ENCODE assay signal across 1 cellular context in genomic region chr4:55546633-55547460, GRCh38.
TF ChIP-seq lines count a peak whose summit lies in the region.

A gene with protein sequence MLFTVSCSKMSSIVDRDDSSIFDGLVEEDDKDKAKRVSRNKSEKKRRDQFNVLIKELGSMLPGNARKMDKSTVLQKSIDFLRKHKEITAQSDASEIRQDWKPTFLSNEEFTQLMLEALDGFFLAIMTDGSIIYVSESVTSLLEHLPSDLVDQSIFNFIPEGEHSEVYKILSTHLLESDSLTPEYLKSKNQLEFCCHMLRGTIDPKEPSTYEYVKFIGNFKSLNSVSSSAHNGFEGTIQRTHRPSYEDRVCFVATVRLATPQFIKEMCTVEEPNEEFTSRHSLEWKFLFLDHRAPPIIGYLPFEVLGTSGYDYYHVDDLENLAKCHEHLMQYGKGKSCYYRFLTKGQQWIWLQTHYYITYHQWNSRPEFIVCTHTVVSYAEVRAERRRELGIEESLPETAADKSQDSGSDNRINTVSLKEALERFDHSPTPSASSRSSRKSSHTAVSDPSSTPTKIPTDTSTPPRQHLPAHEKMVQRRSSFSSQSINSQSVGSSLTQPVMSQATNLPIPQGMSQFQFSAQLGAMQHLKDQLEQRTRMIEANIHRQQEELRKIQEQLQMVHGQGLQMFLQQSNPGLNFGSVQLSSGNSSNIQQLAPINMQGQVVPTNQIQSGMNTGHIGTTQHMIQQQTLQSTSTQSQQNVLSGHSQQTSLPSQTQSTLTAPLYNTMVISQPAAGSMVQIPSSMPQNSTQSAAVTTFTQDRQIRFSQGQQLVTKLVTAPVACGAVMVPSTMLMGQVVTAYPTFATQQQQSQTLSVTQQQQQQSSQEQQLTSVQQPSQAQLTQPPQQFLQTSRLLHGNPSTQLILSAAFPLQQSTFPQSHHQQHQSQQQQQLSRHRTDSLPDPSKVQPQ (minus strand): TSS chr4:55546909. CDS start chr4:55482785, 64,124 bp downstream.

TF ChIP-seq in K562, 482 proteins besides CTCF, POLR2A, EP300 and RAD21 (continued from another document and continues in another):
- TF ChIP-seq ZMIZ1 (IDR thresholded peaks at IDR 0.05; ENCODE audit: low read depth in 2 of 2, low read length in 2 of 2) = peak in 1 of 2 experiments; percentile 27; a peak in 1 of 4 replicates
- no peak for TF ChIP-seq GTF3C2 (IDR thresholded peaks at IDR 0.05; ENCODE audit: borderline replicate concordance, extremely low read depth, insufficient read length)
- no peak for TF ChIP-seq CBX8 (IDR thresholded peaks at IDR 0.05; ENCODE audit: borderline replicate concordance, extremely low read depth, low read depth, low read length, poor library complexity, severe bottlenecking)
- no peak for TF ChIP-seq NR4A1 (CRISPR knock-in tag; IDR thresholded peaks at IDR 0.05)
- TF ChIP-seq NR4A1 (tag; IDR thresholded peaks at IDR 0.05) = no peak
- TF ChIP-seq HNRNPL (IDR thresholded peaks at IDR 0.05; ENCODE audit: low read depth, low read length) = no peak
- TF ChIP-seq BRD9 (IDR thresholded peaks at IDR 0.05; ENCODE audit: low read depth, partially characterized antibody) = no peak
- TF ChIP-seq RBM39 (optimal IDR thresholded peaks at IDR 0.05; ENCODE audit: low read depth, low read length) = no peak
- no peak for TF ChIP-seq RAD51 (IDR thresholded peaks at IDR 0.05; ENCODE audit: borderline replicate concordance, low read depth)
- TF ChIP-seq KAT2B (IDR thresholded peaks at IDR 0.05; ENCODE audit: low read depth, low read length) = no peak
- peak; percentile 55; the same call in 1 of the 2 replicates for TF ChIP-seq PHF8 (IDR thresholded peaks at IDR 0.05; ENCODE audit: borderline replicate concordance, low read length)
- TF ChIP-seq TEAD2 (tag; IDR thresholded peaks at IDR 0.05) = no peak
- no peak for TF ChIP-seq RBM17 (IDR thresholded peaks at IDR 0.05; ENCODE audit: borderline replicate concordance, low read depth, low read length)
- no peak for TF ChIP-seq TSC22D4 (tag; IDR thresholded peaks at IDR 0.05)
- no peak for TF ChIP-seq GABPB2 (CRISPR knock-in tag; conservative IDR thresholded peaks at IDR 0.05)
- no peak for TF ChIP-seq ATF6 (CRISPR knock-in tag; IDR thresholded peaks at IDR 0.05)
- no peak for TF ChIP-seq ILF3 (IDR thresholded peaks at IDR 0.05; ENCODE audit: borderline replicate concordance)
- TF ChIP-seq FOXK2 (conservative IDR thresholded peaks at IDR 0.05 in 1 of 2, IDR thresholded peaks at IDR 0.05 in 1 of 2; ENCODE audit: low read depth in 2 of 2) = no peak
- TF ChIP-seq ZFP30 (CRISPR knock-in tag; IDR thresholded peaks at IDR 0.05; ENCODE audit: borderline replicate concordance) = no peak
- peak; percentile 34; the same call in 1 of the 2 replicates for TF ChIP-seq HCFC1 (IDR thresholded peaks at IDR 0.05; ENCODE audit: low read depth, low read length)
- peak; percentile 96 for TF ChIP-seq HNRNPK (IDR thresholded peaks at IDR 0.05; ENCODE audit: low read depth, low read length, poor library complexity, severe bottlenecking)
- TF ChIP-seq ELK1 (CRISPR knock-in tag; IDR thresholded peaks at IDR 0.05) = no peak
- TF ChIP-seq NR3C1 (CRISPR knock-in tag; IDR thresholded peaks at IDR 0.05) = no peak
- no peak for TF ChIP-seq ZKSCAN3 (CRISPR knock-in tag; IDR thresholded peaks at IDR 0.05)
- no peak for TF ChIP-seq PHF20 (IDR thresholded peaks at IDR 0.05; ENCODE audit: partially characterized antibody)
- TF ChIP-seq, protein P1, sequence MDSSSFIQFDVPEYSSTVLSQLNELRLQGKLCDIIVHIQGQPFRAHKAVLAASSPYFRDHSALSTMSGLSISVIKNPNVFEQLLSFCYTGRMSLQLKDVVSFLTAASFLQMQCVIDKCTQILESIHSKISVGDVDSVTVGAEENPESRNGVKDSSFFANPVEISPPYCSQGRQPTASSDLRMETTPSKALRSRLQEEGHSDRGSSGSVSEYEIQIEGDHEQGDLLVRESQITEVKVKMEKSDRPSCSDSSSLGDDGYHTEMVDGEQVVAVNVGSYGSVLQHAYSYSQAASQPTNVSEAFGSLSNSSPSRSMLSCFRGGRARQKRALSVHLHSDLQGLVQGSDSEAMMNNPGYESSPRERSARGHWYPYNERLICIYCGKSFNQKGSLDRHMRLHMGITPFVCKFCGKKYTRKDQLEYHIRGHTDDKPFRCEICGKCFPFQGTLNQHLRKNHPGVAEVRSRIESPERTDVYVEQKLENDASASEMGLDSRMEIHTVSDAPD (CRISPR knock-in tag; IDR thresholded peaks at IDR 0.05) = no peak
- TF ChIP-seq KLF13 (tag; IDR thresholded peaks at IDR 0.05; ENCODE audit: borderline replicate concordance, low read depth) = no peak
- no peak for TF ChIP-seq RFX1 (IDR thresholded peaks at IDR 0.05)
- TF ChIP-seq SIN3A (IDR thresholded peaks at IDR 0.05; ENCODE audit: borderline replicate concordance in 2 of 2, control insufficient read depth in 1 of 2, low read depth in 2 of 2, low read length in 2 of 2) = no peak
- TF ChIP-seq ZNF143 (CRISPR knock-in tag; IDR thresholded peaks at IDR 0.05) = no peak
- TF ChIP-seq ASH1L (IDR thresholded peaks at IDR 0.05; ENCODE audit: borderline replicate concordance, low read depth, partially characterized antibody) = no peak
- no peak for TF ChIP-seq PURB (CRISPR knock-in tag; IDR thresholded peaks at IDR 0.05; ENCODE audit: low read depth)
- TF ChIP-seq HIVEP1 (CRISPR knock-in tag; IDR thresholded peaks at IDR 0.05) = no peak
- TF ChIP-seq STAT5B (CRISPR knock-in tag; IDR thresholded peaks at IDR 0.05) = no peak
- TF ChIP-seq ZNF436 (CRISPR knock-in tag; IDR thresholded peaks at IDR 0.05) = no peak
- TF ChIP-seq HDGF (IDR thresholded peaks at IDR 0.05) = no peak
- no peak for TF ChIP-seq ZBTB8A (IDR thresholded peaks at IDR 0.05; ENCODE audit: partially characterized antibody)
- 0 out of 4 replicates have a peak, but pooled peaks of 1 of the 2 experiments have one; percentile 40 for TF ChIP-seq SRF (CRISPR knock-in tag; IDR thresholded peaks at IDR 0.05)
- no peak for TF ChIP-seq ZNF830 (CRISPR knock-in tag; IDR thresholded peaks at IDR 0.05)
- TF ChIP-seq HNRNPH1 (optimal IDR thresholded peaks at IDR 0.05; ENCODE audit: low read depth, low read length) = no peak
- TF ChIP-seq ZNF561 (CRISPR knock-in tag; conservative IDR thresholded peaks at IDR 0.05) = no peak
- TF ChIP-seq ZNF197 (CRISPR knock-in tag; IDR thresholded peaks at IDR 0.05; ENCODE audit: low read depth) = no peak
- TF ChIP-seq, protein P2, sequence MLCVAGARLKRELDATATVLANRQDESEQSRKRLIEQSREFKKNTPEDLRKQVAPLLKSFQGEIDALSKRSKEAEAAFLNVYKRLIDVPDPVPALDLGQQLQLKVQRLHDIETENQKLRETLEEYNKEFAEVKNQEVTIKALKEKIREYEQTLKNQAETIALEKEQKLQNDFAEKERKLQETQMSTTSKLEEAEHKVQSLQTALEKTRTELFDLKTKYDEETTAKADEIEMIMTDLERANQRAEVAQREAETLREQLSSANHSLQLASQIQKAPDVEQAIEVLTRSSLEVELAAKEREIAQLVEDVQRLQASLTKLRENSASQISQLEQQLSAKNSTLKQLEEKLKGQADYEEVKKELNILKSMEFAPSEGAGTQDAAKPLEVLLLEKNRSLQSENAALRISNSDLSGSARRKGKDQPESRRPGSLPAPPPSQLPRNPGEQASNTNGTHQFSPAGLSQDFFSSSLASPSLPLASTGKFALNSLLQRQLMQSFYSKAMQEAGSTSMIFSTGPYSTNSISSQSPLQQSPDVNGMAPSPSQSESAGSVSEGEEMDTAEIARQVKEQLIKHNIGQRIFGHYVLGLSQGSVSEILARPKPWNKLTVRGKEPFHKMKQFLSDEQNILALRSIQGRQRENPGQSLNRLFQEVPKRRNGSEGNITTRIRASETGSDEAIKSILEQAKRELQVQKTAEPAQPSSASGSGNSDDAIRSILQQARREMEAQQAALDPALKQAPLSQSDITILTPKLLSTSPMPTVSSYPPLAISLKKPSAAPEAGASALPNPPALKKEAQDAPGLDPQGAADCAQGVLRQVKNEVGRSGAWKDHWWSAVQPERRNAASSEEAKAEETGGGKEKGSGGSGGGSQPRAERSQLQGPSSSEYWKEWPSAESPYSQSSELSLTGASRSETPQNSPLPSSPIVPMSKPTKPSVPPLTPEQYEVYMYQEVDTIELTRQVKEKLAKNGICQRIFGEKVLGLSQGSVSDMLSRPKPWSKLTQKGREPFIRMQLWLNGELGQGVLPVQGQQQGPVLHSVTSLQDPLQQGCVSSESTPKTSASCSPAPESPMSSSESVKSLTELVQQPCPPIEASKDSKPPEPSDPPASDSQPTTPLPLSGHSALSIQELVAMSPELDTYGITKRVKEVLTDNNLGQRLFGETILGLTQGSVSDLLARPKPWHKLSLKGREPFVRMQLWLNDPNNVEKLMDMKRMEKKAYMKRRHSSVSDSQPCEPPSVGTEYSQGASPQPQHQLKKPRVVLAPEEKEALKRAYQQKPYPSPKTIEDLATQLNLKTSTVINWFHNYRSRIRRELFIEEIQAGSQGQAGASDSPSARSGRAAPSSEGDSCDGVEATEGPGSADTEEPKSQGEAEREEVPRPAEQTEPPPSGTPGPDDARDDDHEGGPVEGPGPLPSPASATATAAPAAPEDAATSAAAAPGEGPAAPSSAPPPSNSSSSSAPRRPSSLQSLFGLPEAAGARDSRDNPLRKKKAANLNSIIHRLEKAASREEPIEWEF (CRISPR knock-in tag; IDR thresholded peaks at IDR 0.05) = no peak
- TF ChIP-seq KLF1 (tag; IDR thresholded peaks at IDR 0.05) = no peak
- TF ChIP-seq SMARCA4 (IDR thresholded peaks at IDR 0.05) = no peak; the same call in 1 of the 2 replicates
- TF ChIP-seq DDX20 (tag; IDR thresholded peaks at IDR 0.05; ENCODE audit: low read depth) = no peak
- no peak for TF ChIP-seq IRF2 (CRISPR knock-in tag; IDR thresholded peaks at IDR 0.05)
- no peak for TF ChIP-seq SRSF9 (IDR thresholded peaks at IDR 0.05; ENCODE audit: borderline replicate concordance, low read depth, low read length)
- TF ChIP-seq C11orf30 (IDR thresholded peaks at IDR 0.05; ENCODE audit: low read depth) = no peak
